In genomic region chr17:77407321-77408277, GRCh38 we compare ENCODE assay signal across 11 cellular contexts.
DNase-seq lines count a peak whose midpoint lies in the region; ATAC-seq and TF ChIP-seq lines count a peak whose summit lies in the region.
"Had no signal": no experiment of that assay in that cellular context is flagged by ENCODE, and none has a peak within 500 bp of the region (broad histone marks: within the 10 kb centered on the region; RNA-seq: fewer than 3 reads in every experiment).

No MANE protein-coding gene starts in this region.

- H2BK15ac ChIP-seq in mesenchymal stem cell (ENCODE audit: low read depth, poor library complexity, severe bottlenecking): peak overlapping the region; percentile 73

- peak overlapping the region in 1 of 2 experiments; percentile 64 for H3K14ac ChIP-seq in mesenchymal stem cell (ENCODE audit: low read length in 2 of 2)

- WGBS in mesenchymal stem cell: 95% methylated on average over 11 of the region's 11 CpGs

- H3K4me1 ChIP-seq in ascending aorta (peaks cover 42 to 70% of the 10 kb centered on the region in 2 donors), mesenchymal stem cell (ENCODE audit: control insufficient read depth, insufficient read depth, low read depth, low read length) (peaks cover 75% of the 10 kb centered on the region), thoracic aorta (ENCODE audit: control insufficient read depth in 1 of 2, low read depth in 2 of 2) (peaks cover 64 to 94% of the 10 kb centered on the region in 2 donors), HAP-1 (no peaks in the 10 kb centered on the region)

- no peak for DNase-seq in activated T-cell treated with anti-CD3 and anti-CD28 coated beads, Interleukin-2, amount 50 U/mL, for 24 hours
- DNase-seq in activated T-cell treated with anti-CD3 and anti-CD28 coated beads, Interleukin-2, amount 50 U/mL, for 1 hour: no peak
- DNase-seq in ascending aorta (ENCODE audit: low spot score in 2 of 2): peak in 1 of 2 donors; percentile 86
- DNase-seq in mesenchymal stem cell: no peak
- no peak for DNase-seq in thoracic aorta (ENCODE audit: low spot score)
- no peak for DNase-seq in HAP-1 (ENCODE audit: low spot score in 2 of 2)
- DNase-seq in GM10266 (ENCODE audit: extremely low spot score): no peak
- no peak for DNase-seq in HT-29 (ENCODE audit: low spot score)
- DNase-seq: NCI-H187, RPMI8226, upper lobe of left lung had no signal

- H3K27ac Mint-ChIP-seq in activated T-cell treated with anti-CD3 and anti-CD28 coated beads, Interleukin-2, amount 50 U/mL, for 24 hours: peak overlapping the region; percentile 97

- H3K27ac ChIP-seq in ascending aorta (peak overlapping the region; percentile 88 to 91), mesenchymal stem cell (ENCODE audit: low read length, poor library complexity, severe bottlenecking) (no peak overlapping the region), thoracic aorta (peak overlapping the region; percentile 94 to 96)

- H3K9ac ChIP-seq in mesenchymal stem cell (ENCODE audit: low read length): peak overlapping the region; percentile 43

- H3K36me3 ChIP-seq in ascending aorta: peaks cover under 1 to 3% of the 10 kb centered on the region in 2 donors
- H3K36me3 ChIP-seq in mesenchymal stem cell (ENCODE audit: control insufficient read depth in 1 of 2, insufficient read depth in 2 of 2, low read depth in 1 of 2, low read length in 2 of 2): peaks cover 36 to 48% of the 10 kb centered on the region in 2 experiments
- no peaks in the 10 kb centered on the region for H3K36me3 ChIP-seq in thoracic aorta
- peaks cover 1% of the 10 kb centered on the region; the same call in 1 of the 2 replicates for H3K36me3 ChIP-seq in HAP-1 (replicated peaks)

- H3K18ac ChIP-seq in mesenchymal stem cell (ENCODE audit: low read depth in 1 of 2, low read length in 2 of 2): peak overlapping the region; percentile 68 to 78

- H3K79me1 ChIP-seq in mesenchymal stem cell (replicated peaks; ENCODE audit: low read length, poor library complexity, severe bottlenecking): peaks cover 14% of the 10 kb centered on the region

- H2BK12ac ChIP-seq in mesenchymal stem cell (ENCODE audit: low read length in 2 of 2): peak overlapping the region; percentile 33 to 42

- H2AK5ac ChIP-seq in mesenchymal stem cell (ENCODE audit: low read length, severe bottlenecking): peak overlapping the region; percentile 87

- H3K4me3 Mint-ChIP-seq in activated T-cell treated with anti-CD3 and anti-CD28 coated beads, Interleukin-2, amount 50 U/mL, for 24 hours: no peak overlapping the region

- no peaks in the 10 kb centered on the region for H3K27me3 Mint-ChIP-seq in activated T-cell treated with anti-CD3 and anti-CD28 coated beads, Interleukin-2, amount 50 U/mL, for 24 hours

- peaks cover 23% of the 10 kb centered on the region for H3K36me3 Mint-ChIP-seq in activated T-cell treated with anti-CD3 and anti-CD28 coated beads, Interleukin-2, amount 50 U/mL, for 24 hours (ENCODE audit: low read depth)

- H3K23ac ChIP-seq in mesenchymal stem cell (ENCODE audit: low read length in 2 of 2): peak overlapping the region in 1 of 2 experiments; percentile 62

- peak overlapping the region; percentile 56 for H4K8ac ChIP-seq in mesenchymal stem cell (ENCODE audit: low read length)

- no peak overlapping the region for H3K4me3 ChIP-seq in ascending aorta
- peak overlapping the region in 1 of 2 experiments; percentile 14 for H3K4me3 ChIP-seq in mesenchymal stem cell (ENCODE audit: insufficient read depth in 1 of 2, low read depth in 1 of 2, low read length in 2 of 2)
- no peak overlapping the region for H3K4me3 ChIP-seq in thoracic aorta
- H3K4me3 ChIP-seq in HAP-1: no peak overlapping the region
- H3K4me3 ChIP-seq: upper lobe of left lung had no signal

- no peak overlapping the region for H2AFZ ChIP-seq in mesenchymal stem cell (ENCODE audit: low read depth, low read length)

- H3K9me3 ChIP-seq in ascending aorta (no peaks in the 10 kb centered on the region), mesenchymal stem cell (ENCODE audit: control insufficient read depth, low read length) (no peaks in the 10 kb centered on the region), thoracic aorta (no peaks in the 10 kb centered on the region), HAP-1 (no peaks in the 10 kb centered on the region)
- H3K9me3 ChIP-seq: upper lobe of left lung had no signal

- in situ Hi-C loops in HAP-1 (cut with MboI; ENCODE audit: low sequenced_read_pairs): no loop called here

- H3K27me3 ChIP-seq in ascending aorta (no peaks in the 10 kb centered on the region), mesenchymal stem cell (ENCODE audit: control insufficient read depth in 1 of 2, insufficient read depth in 1 of 2, low read length in 2 of 2) (no peaks in the 10 kb centered on the region), thoracic aorta (replicated peaks; ENCODE audit: insufficient read depth) (no peaks in the 10 kb centered on the region), HAP-1 (ENCODE audit: low read depth) (no peaks in the 10 kb centered on the region)
- H3K27me3 ChIP-seq: upper lobe of left lung had no signal

- peak overlapping the region; percentile 83 for H4K91ac ChIP-seq in mesenchymal stem cell (ENCODE audit: low read length)

- H2BK5ac ChIP-seq in mesenchymal stem cell (ENCODE audit: low read depth, low read length, poor library complexity, severe bottlenecking): no peak overlapping the region

- peaks cover 93% of the 10 kb centered on the region for H3K4me1 Mint-ChIP-seq in activated T-cell treated with anti-CD3 and anti-CD28 coated beads, Interleukin-2, amount 50 U/mL, for 24 hours (ENCODE audit: low read depth)

- intact Hi-C loops in ascending aorta (cut with DNase I): loop anchor here (2.0 to 10.0 kb wide), 2 partner anchors 33 to 673 kb away; partner anchors contain the start of genes MFSD11 and SRSF2

- H3K4me2 ChIP-seq in mesenchymal stem cell (ENCODE audit: low read length, poor library complexity, severe bottlenecking): no peak overlapping the region

- peak; percentile 25 for ATAC-seq in thoracic aorta (ENCODE audit: insufficient number of reproducible peaks, low FRiP score, low read depth)

- TF ChIP-seq CTCF in ascending aorta (IDR thresholded peaks at IDR 0.05) (no peak), thoracic aorta (IDR thresholded peaks at IDR 0.05) (no peak), GM10266 (IDR thresholded peaks at IDR 0.05; ENCODE audit: control insufficient read depth, insufficient read depth, low read depth, missing control alignments) (no peak)

- no peaks in the 10 kb centered on the region for H3K9me3 Mint-ChIP-seq in activated T-cell treated with anti-CD3 and anti-CD28 coated beads, Interleukin-2, amount 50 U/mL, for 24 hours

- peak overlapping the region; percentile 46 for H2BK120ac ChIP-seq in mesenchymal stem cell (ENCODE audit: low read depth, low read length)

- H3K4ac ChIP-seq in mesenchymal stem cell (ENCODE audit: low read depth in 1 of 2, low read length in 2 of 2): peak overlapping the region; percentile 38 to 70
